Comparison of ENCODE assay signal across 1 cellular context in the genomic region with DNA sequence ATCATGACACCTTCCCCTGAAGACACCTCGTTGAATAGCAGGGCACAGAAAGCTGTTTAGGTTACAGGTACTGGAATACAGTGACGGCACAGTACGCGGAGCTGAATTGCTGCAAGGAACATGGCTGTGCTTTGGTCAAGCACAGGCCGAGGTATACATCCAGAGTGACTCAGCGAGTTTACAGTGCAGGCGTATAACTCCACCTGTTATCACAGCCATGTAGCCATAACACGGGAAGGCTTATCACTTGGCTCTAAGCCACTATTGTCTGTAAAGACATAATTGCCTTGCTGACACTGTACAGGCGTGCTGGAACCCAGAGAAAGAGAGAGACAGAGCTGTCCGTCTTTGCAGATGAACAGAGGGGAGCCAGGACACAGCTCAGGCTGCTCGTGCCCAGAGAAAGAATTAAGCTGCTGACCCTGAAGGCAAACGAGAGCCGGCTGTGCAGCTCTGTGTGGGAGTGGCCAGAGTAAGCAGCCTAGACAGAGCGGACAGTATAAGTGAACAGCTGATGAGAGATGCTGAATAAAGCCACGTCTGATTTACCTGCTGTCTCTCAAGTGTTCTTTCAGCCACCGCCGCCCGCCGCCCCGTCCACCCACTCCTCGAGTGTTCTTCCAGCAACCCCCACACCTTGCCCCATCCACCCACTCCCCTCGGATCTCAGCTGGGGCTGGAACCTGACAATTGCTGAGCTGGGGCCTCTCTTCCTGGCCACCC.
TF ChIP-seq lines count a peak whose summit lies in the region.

No MANE protein-coding gene starts in this region.

TF ChIP-seq in K562, 482 proteins besides CTCF, POLR2A, EP300 and RAD21 (continued from another document and continues in another):
- TF ChIP-seq, protein P1, sequence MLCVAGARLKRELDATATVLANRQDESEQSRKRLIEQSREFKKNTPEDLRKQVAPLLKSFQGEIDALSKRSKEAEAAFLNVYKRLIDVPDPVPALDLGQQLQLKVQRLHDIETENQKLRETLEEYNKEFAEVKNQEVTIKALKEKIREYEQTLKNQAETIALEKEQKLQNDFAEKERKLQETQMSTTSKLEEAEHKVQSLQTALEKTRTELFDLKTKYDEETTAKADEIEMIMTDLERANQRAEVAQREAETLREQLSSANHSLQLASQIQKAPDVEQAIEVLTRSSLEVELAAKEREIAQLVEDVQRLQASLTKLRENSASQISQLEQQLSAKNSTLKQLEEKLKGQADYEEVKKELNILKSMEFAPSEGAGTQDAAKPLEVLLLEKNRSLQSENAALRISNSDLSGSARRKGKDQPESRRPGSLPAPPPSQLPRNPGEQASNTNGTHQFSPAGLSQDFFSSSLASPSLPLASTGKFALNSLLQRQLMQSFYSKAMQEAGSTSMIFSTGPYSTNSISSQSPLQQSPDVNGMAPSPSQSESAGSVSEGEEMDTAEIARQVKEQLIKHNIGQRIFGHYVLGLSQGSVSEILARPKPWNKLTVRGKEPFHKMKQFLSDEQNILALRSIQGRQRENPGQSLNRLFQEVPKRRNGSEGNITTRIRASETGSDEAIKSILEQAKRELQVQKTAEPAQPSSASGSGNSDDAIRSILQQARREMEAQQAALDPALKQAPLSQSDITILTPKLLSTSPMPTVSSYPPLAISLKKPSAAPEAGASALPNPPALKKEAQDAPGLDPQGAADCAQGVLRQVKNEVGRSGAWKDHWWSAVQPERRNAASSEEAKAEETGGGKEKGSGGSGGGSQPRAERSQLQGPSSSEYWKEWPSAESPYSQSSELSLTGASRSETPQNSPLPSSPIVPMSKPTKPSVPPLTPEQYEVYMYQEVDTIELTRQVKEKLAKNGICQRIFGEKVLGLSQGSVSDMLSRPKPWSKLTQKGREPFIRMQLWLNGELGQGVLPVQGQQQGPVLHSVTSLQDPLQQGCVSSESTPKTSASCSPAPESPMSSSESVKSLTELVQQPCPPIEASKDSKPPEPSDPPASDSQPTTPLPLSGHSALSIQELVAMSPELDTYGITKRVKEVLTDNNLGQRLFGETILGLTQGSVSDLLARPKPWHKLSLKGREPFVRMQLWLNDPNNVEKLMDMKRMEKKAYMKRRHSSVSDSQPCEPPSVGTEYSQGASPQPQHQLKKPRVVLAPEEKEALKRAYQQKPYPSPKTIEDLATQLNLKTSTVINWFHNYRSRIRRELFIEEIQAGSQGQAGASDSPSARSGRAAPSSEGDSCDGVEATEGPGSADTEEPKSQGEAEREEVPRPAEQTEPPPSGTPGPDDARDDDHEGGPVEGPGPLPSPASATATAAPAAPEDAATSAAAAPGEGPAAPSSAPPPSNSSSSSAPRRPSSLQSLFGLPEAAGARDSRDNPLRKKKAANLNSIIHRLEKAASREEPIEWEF (CRISPR knock-in tag; IDR thresholded peaks at IDR 0.05), result no peak
- TF ChIP-seq THAP7 (CRISPR knock-in tag; IDR thresholded peaks at IDR 0.05) (no peak), ESRRB (CRISPR knock-in tag; IDR thresholded peaks at IDR 0.05; ENCODE audit: borderline replicate concordance) (no peak), PBX2 (CRISPR knock-in tag; IDR thresholded peaks at IDR 0.05; ENCODE audit: low read depth) (no peak), PBX2 (tag; conservative IDR thresholded peaks at IDR 0.05; ENCODE audit: low read depth) (no peak; the same call in 1 of the 2 replicates), IRF2 (CRISPR knock-in tag; IDR thresholded peaks at IDR 0.05) (no peak), LARP7 (IDR thresholded peaks at IDR 0.05) (no peak), ZNF354B (CRISPR knock-in tag; IDR thresholded peaks at IDR 0.05) (no peak), HNRNPUL1 (IDR thresholded peaks at IDR 0.05; ENCODE audit: low read length) (no peak), ZNF76 (CRISPR knock-in tag; IDR thresholded peaks at IDR 0.05; ENCODE audit: borderline replicate concordance) (no peak), ZNF232 (CRISPR knock-in tag; IDR thresholded peaks at IDR 0.05) (no peak), SIRT6 (IDR thresholded peaks at IDR 0.05; ENCODE audit: low read depth, low read length) (no peak), PURB (CRISPR knock-in tag; IDR thresholded peaks at IDR 0.05; ENCODE audit: low read depth) (no peak), NCOA2 (IDR thresholded peaks at IDR 0.05; ENCODE audit: partially characterized antibody in 2 of 2) (no peak), LCOR (CRISPR knock-in tag; IDR thresholded peaks at IDR 0.05) (no peak), RHOXF2B (CRISPR knock-in tag; conservative IDR thresholded peaks at IDR 0.05) (no peak), ATF1 (CRISPR knock-in tag; IDR thresholded peaks at IDR 0.05) (no peak), ATF1 (tag; IDR thresholded peaks at IDR 0.05) (peak; percentile 44; the same call in 1 of the 2 replicates), TRIM24 (IDR thresholded peaks at IDR 0.05) (no peak), HNRNPLL (IDR thresholded peaks at IDR 0.05; ENCODE audit: low read depth, low read length, poor library complexity, severe bottlenecking) (no peak), HDAC3 (IDR thresholded peaks at IDR 0.05; ENCODE audit: borderline replicate concordance, partially characterized antibody) (no peak), NCOA1 (IDR thresholded peaks at IDR 0.05; ENCODE audit: low read depth) (no peak), ZNF311 (CRISPR knock-in tag; IDR thresholded peaks at IDR 0.05) (no peak), SFPQ (IDR thresholded peaks at IDR 0.05; ENCODE audit: low read depth, low read length) (no peak), HDGF (IDR thresholded peaks at IDR 0.05) (no peak), PHB2 (IDR thresholded peaks at IDR 0.05; ENCODE audit: low read depth) (no peak), DNMT1 (IDR thresholded peaks at IDR 0.05) (no peak), TGIF2 (CRISPR knock-in tag; IDR thresholded peaks at IDR 0.05) (no peak), MBD1 (CRISPR knock-in tag; IDR thresholded peaks at IDR 0.05) (no peak), ZNF57 (CRISPR knock-in tag; IDR thresholded peaks at IDR 0.05) (no peak), CSDE1 (IDR thresholded peaks at IDR 0.05) (no peak), EWSR1 (IDR thresholded peaks at IDR 0.05; ENCODE audit: borderline replicate concordance, low read depth, partially characterized antibody) (no peak), MBD2 (IDR thresholded peaks at IDR 0.05; ENCODE audit: borderline replicate concordance, low read depth) (no peak), ZNF121 (CRISPR knock-in tag; conservative IDR thresholded peaks at IDR 0.05) (no peak), POLR2AphosphoS5 (IDR thresholded peaks at IDR 0.05; ENCODE audit: control insufficient read depth, insufficient read depth, low read depth, low read length) (no peak), ZNF668 (CRISPR knock-in tag; IDR thresholded peaks at IDR 0.05) (peak; percentile 73; the same call in 1 of the 2 replicates), ZBTB49 (CRISPR knock-in tag; IDR thresholded peaks at IDR 0.05; ENCODE audit: borderline replicate concordance) (no peak), IFI16 (CRISPR knock-in tag; IDR thresholded peaks at IDR 0.05) (no peak), ZNF3 (CRISPR knock-in tag; IDR thresholded peaks at IDR 0.05) (no peak)
- TF ChIP-seq, protein P2, sequence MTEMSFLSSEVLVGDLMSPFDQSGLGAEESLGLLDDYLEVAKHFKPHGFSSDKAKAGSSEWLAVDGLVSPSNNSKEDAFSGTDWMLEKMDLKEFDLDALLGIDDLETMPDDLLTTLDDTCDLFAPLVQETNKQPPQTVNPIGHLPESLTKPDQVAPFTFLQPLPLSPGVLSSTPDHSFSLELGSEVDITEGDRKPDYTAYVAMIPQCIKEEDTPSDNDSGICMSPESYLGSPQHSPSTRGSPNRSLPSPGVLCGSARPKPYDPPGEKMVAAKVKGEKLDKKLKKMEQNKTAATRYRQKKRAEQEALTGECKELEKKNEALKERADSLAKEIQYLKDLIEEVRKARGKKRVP (CRISPR knock-in tag; IDR thresholded peaks at IDR 0.05), result no peak
- TF ChIP-seq, protein P3, sequence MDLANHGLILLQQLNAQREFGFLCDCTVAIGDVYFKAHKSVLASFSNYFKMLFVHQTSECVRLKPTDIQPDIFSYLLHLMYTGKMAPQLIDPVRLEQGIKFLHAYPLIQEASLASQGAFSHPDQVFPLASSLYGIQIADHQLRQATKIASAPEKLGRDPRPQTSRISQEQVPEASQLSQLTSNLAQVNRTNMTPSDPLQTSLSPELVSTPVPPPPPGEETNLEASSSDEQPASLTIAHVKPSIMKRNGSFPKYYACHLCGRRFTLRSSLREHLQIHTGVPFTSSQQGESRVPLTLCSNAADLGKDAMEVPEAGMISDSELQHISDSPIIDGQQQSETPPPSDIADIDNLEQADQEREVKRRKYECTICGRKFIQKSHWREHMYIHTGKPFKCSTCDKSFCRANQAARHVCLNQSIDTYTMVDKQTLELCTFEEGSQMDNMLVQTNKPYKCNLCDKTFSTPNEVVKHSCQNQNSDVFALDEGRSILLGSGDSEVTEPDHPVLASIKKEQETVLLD (IDR thresholded peaks at IDR 0.05), result no peak
- TF ChIP-seq, protein P4, sequence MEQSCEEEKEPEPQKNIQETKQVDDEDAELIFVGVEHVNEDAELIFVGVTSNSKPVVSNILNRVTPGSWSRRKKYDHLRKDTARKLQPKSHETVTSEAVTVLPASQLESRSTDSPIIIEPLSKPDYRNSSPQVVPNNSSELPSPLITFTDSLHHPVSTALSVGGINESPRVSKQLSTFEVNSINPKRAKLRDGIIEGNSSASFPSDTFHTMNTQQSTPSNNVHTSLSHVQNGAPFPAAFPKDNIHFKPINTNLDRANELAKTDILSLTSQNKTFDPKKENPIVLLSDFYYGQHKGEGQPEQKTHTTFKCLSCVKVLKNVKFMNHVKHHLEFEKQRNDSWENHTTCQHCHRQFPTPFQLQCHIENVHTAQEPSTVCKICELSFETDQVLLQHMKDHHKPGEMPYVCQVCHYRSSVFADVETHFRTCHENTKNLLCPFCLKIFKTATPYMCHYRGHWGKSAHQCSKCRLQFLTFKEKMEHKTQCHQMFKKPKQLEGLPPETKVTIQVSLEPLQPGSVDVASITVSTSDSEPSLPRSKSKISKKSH (CRISPR knock-in tag; IDR thresholded peaks at IDR 0.05), result no peak
